ENCODE assay signal across 18 cellular contexts in the genomic region with DNA sequence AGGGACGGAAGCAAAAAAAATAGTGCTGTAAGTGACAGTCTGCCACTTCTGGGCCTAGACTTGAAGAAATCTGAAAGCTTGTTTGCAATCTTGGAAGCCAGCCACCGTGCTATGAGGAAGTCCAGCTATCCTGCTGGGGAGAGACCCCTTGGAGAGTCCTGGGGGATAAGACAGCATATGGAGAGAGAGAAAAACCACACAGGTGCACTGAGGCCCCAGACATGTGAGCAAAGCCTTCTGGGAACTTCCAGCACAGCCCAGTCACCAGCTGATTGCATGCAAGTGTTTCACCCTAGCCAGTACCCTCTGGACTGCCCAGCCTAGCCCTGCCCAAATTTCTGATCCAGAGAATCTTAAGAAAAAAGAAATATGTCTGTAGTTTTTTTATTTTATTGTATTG. TPM values are rescaled to one million over a fixed set of nuclear protein-coding genes. Genes with fewer than 3 reads are reported as not detected.
A peak's percentile ranks its signal among the peaks of the same experiment; 100 is the strongest.
DNase-seq lines count a peak whose midpoint lies in the region; ATAC-seq and TF ChIP-seq lines count a peak whose summit lies in the region.
"Had no signal": no experiment of that assay in that cellular context is flagged by ENCODE, and none has a peak within 500 bp of the region (broad histone marks: within the 10 kb centered on the region; RNA-seq: fewer than 3 reads in every experiment).

No MANE protein-coding gene starts in this region.

- peaks cover 8% of the 10 kb centered on the region for H3K27me3 Mint-ChIP-seq in endothelial cell (ENCODE audit: unreplicated experiment)

- DNase-seq in NCI-H2171 treated with DMSO at 0.1 percent for 48 hours (lab: John Stamatoyannopoulos, UW) (peak; percentile 77), RWPE1 (ENCODE audit: low spot score) (no peak), medulla oblongata (ENCODE audit: extremely low spot score) (peak; percentile 12), AG08395 (ENCODE audit: low spot score) (no peak), endothelial cell (ENCODE audit: low spot score) (no peak)
- DNase-seq: Calu3; CD8-positive, alpha-beta T cell; DMS53; DND-41; GOT3; H7 had no signal

- no peak for TF ChIP-seq CTCF in DOHH2 (IDR thresholded peaks at IDR 0.05; ENCODE audit: low read depth, low read length, poor library complexity, severe bottlenecking)
- no peak for TF ChIP-seq CTCF in RWPE1 (conservative IDR thresholded peaks at IDR 0.05; ENCODE audit: low read depth)
- no peak for TF ChIP-seq CTCF in endothelial cell (IDR thresholded peaks at IDR 0.05; ENCODE audit: unreplicated experiment)

- H3K27ac Mint-ChIP-seq in endothelial cell (ENCODE audit: unreplicated experiment): no peak overlapping the region
- H3K27ac Mint-ChIP-seq: CD14-positive monocyte; CD8-positive, alpha-beta T cell had no signal

- ATAC-seq in HG02610 (IDR thresholded peaks at IDR 0.05; ENCODE audit: unreplicated experiment): no peak
- ATAC-seq: A549; CD8-positive, alpha-beta T cell; HCT116 had no signal

- H3K27ac ChIP-seq in DOHH2 (ENCODE audit: low read depth, low read length) (no peak overlapping the region), RWPE1 (0 out of 2 replicates have a peak overlapping the region, but pooled peaks have one; percentile 2)
- H3K27ac ChIP-seq: 22Rv1, A549, BLaER1 had no signal

- H3K4me3 ChIP-seq in DOHH2 (ENCODE audit: low read length): no peak overlapping the region
- H3K4me3 ChIP-seq: A549, BLaER1 had no signal

- H3K4me3 Mint-ChIP-seq in endothelial cell (ENCODE audit: unreplicated experiment): no peak overlapping the region
- H3K4me3 Mint-ChIP-seq: CD14-positive monocyte; CD8-positive, alpha-beta T cell had no signal

- H3K79me2 ChIP-seq in DOHH2 (ENCODE audit: control insufficient read depth, low read length): no peaks in the 10 kb centered on the region

- POLR2A ChIA-PET in RWPE1 (lab: Yijun Ruan, JAX; ENCODE audit: low non-redundant PET): interaction anchor here (0.6 kb wide), 1 partner anchor 17 kb away, joined by 3 read pairs; no protein-coding TSS in a partner anchor

- peaks cover 9% of the 10 kb centered on the region for H3K27me3 ChIP-seq in DOHH2 (ENCODE audit: control insufficient read depth, low read length)
- H3K27me3 ChIP-seq: BLaER1 had no signal

- CTCF ChIA-PET in RWPE1 (lab: Yijun Ruan, JAX): interaction anchor here (1.2 kb wide), 1 partner anchor 11 kb away, joined by 4 read pairs; no protein-coding TSS in a partner anchor

- H3K36me3 Mint-ChIP-seq in endothelial cell (ENCODE audit: low read depth, unreplicated experiment): peaks cover 2% of the 10 kb centered on the region
- H3K36me3 Mint-ChIP-seq: CD14-positive monocyte; CD8-positive, alpha-beta T cell had no signal

- no peaks in the 10 kb centered on the region for H3K9me3 ChIP-seq in DOHH2 (ENCODE audit: control insufficient read depth, insufficient read depth, low read length)
- H3K9me3 ChIP-seq: A549, BLaER1 had no signal

- no peaks in the 10 kb centered on the region for H3K9me3 Mint-ChIP-seq in endothelial cell (ENCODE audit: unreplicated experiment)
- H3K9me3 Mint-ChIP-seq: CD14-positive monocyte; CD8-positive, alpha-beta T cell had no signal

- H3K36me3 ChIP-seq in DOHH2 (ENCODE audit: control insufficient read depth, low read length): no peaks in the 10 kb centered on the region
- H3K36me3 ChIP-seq: BLaER1 had no signal

- peaks cover 19% of the 10 kb centered on the region for H3K4me1 ChIP-seq in DOHH2 (ENCODE audit: control insufficient read depth, low read length)

- peaks cover 4% of the 10 kb centered on the region for H3K4me1 Mint-ChIP-seq in endothelial cell (ENCODE audit: unreplicated experiment)

- H3F3A ChIP-seq in DOHH2 (ENCODE audit: control insufficient read depth, insufficient read depth): no peaks in the 10 kb centered on the region

- H4K20me1 ChIP-seq in DOHH2 (ENCODE audit: control insufficient read depth, insufficient read depth, low read depth, low read length): no peaks in the 10 kb centered on the region
- H4K20me1 ChIP-seq: BLaER1 had no signal

- peak overlapping the region; percentile 39; the same call in 1 of the 2 replicates for H3K4me2 ChIP-seq in DOHH2 (ENCODE audit: low read length)
- H3K4me2 ChIP-seq: A549, BLaER1 had no signal

- no peaks in the 10 kb centered on the region for H3K9me2 ChIP-seq in DOHH2 (replicated peaks; ENCODE audit: control insufficient read depth, low read length)

RNA-seq across cellular contexts. Expression of a gene that starts 12.6 kb away (rescaled TPM):
- 1.7 TPM for total RNA-seq in endothelial cell (ENCODE audit: unreplicated experiment)
- total RNA-seq: Calu3, H7 had no signal

RNA-seq across cellular contexts. Expression of a gene that starts 18.2 kb away (rescaled TPM):
- not detected for total RNA-seq in endothelial cell (ENCODE audit: unreplicated experiment)
- total RNA-seq: Calu3, H7 had no signal

RNA-seq across cellular contexts. Expression of a gene that starts 23.8 kb away (rescaled TPM):
- 3.3 TPM for total RNA-seq in endothelial cell (ENCODE audit: unreplicated experiment)

RNA-seq across cellular contexts. Expression of a gene that starts 52.1 kb away (rescaled TPM):
- total RNA-seq in endothelial cell (ENCODE audit: unreplicated experiment): 30.0 TPM

Comparison
In these comparisons a context has a peak if more than half of its experiments do, and no peak if none do; other contexts are left out.
1. DNase-seq: peak in NCI-H2171 treated with DMSO at 0.1 percent for 48 hours (single experiment) and medulla oblongata (single experiment); none in RWPE1 (single experiment), AG08395 (single experiment) and endothelial cell (single experiment).